Comparison of ENCODE assay signal across 1 cellular context in the genomic region with DNA sequence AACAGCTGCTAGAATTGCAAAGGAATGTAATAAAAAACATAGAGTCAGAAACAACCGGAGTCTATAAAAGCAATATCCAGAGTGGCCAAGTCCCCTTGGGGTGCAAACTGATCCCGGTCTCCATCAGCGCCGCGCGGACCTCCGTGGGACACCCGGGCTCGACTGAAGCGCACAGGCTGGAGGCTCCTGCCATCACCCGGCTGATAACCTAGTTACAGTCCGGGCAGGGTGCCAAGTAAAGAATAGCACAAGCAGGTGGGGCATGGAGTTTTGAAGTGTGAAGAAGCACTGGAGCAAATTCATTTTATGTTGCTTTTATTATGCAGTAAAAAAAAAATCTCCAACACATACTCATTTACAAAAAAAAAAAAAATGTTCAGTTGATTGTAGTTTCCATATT.
TF ChIP-seq lines count a peak whose summit lies in the region.

No MANE protein-coding gene starts in this region.

TF ChIP-seq in HEK293, 187 proteins besides CTCF, POLR2A, EP300 and RAD21 (continued from another document and continues in another):
- TF ChIP-seq GLIS1 (tag by site-specific recombination; IDR thresholded peaks at IDR 0.05), result peak; percentile 67
- no peak for TF ChIP-seq ZNF184 (tag by site-specific recombination; IDR thresholded peaks at IDR 0.05)
- no peak for TF ChIP-seq ZNF280D (tag by site-specific recombination; IDR thresholded peaks at IDR 0.05)
- peak; percentile 28; the same call in 1 of the 2 replicates for TF ChIP-seq ZIC2 (tag by site-specific recombination; IDR thresholded peaks at IDR 0.05)
- no peak for TF ChIP-seq ZNF175 (tag by site-specific recombination; IDR thresholded peaks at IDR 0.05)
- TF ChIP-seq, protein P1, sequence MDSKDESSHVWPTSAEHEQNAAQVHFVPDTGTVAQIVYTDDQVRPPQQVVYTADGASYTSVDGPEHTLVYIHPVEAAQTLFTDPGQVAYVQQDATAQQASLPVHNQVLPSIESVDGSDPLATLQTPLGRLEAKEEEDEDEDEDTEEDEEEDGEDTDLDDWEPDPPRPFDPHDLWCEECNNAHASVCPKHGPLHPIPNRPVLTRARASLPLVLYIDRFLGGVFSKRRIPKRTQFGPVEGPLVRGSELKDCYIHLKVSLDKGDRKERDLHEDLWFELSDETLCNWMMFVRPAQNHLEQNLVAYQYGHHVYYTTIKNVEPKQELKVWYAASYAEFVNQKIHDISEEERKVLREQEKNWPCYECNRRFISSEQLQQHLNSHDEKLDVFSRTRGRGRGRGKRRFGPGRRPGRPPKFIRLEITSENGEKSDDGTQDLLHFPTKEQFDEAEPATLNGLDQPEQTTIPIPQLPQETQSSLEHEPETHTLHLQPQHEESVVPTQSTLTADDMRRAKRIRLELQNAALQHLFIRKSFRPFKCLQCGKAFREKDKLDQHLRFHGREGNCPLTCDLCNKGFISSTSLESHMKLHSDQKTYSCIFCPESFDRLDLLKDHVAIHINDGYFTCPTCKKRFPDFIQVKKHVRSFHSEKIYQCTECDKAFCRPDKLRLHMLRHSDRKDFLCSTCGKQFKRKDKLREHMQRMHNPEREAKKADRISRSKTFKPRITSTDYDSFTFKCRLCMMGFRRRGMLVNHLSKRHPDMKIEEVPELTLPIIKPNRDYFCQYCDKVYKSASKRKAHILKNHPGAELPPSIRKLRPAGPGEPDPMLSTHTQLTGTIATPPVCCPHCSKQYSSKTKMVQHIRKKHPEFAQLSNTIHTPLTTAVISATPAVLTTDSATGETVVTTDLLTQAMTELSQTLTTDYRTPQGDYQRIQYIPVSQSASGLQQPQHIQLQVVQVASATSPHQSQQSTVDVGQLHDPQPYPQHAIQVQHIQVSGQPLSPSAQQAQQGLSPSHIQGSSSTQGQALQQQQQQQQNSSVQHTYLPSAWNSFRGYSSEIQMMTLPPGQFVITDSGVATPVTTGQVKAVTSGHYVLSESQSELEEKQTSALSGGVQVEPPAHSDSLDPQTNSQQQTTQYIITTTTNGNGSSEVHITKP (tag by site-specific recombination; IDR thresholded peaks at IDR 0.05), result 0 out of 2 replicates have a peak, but pooled peaks have one; percentile 29
- TF ChIP-seq ZNF521 (tag by site-specific recombination; IDR thresholded peaks at IDR 0.05), result no peak
- TF ChIP-seq, protein P2, sequence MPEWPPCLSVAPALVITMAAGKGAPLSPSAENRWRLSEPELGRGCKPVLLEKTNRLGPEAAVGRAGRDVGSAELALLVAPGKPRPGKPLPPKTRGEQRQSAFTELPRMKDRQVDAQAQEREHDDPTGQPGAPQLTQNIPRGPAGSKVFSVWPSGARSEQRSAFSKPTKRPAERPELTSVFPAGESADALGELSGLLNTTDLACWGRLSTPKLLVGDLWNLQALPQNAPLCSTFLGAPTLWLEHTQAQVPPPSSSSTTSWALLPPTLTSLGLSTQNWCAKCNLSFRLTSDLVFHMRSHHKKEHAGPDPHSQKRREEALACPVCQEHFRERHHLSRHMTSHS (tag by site-specific recombination; IDR thresholded peaks at IDR 0.05), result no peak
- TF ChIP-seq ZNF366 (tag by site-specific recombination; conservative IDR thresholded peaks at IDR 0.05), result no peak
- TF ChIP-seq, protein P3, sequence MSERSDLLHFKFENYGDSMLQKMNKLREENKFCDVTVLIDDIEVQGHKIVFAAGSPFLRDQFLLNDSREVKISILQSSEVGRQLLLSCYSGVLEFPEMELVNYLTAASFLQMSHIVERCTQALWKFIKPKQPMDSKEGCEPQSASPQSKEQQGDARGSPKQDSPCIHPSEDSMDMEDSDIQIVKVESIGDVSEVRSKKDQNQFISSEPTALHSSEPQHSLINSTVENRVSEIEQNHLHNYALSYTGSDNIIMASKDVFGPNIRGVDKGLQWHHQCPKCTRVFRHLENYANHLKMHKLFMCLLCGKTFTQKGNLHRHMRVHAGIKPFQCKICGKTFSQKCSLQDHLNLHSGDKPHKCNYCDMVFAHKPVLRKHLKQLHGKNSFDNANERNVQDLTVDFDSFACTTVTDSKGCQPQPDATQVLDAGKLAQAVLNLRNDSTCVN (tag by site-specific recombination; optimal IDR thresholded peaks at IDR 0.05), result peak; percentile 17
- TF ChIP-seq ZNF558 (tag by site-specific recombination; IDR thresholded peaks at IDR 0.05), result no peak
- no peak for TF ChIP-seq ZNF16 (tag by site-specific recombination; IDR thresholded peaks at IDR 0.05; ENCODE audit: low read depth)
- no peak for TF ChIP-seq ZNF10 (tag by site-specific recombination; IDR thresholded peaks at IDR 0.05)
- TF ChIP-seq EGR2 (tag by site-specific recombination; IDR thresholded peaks at IDR 0.05; ENCODE audit: low read depth), result no peak
- no peak for TF ChIP-seq REPIN1 (tag by site-specific recombination; IDR thresholded peaks at IDR 0.05; ENCODE audit: low read depth)
- TF ChIP-seq HOXA7 (CRISPR knock-in tag; IDR thresholded peaks at IDR 0.05; ENCODE audit: borderline replicate concordance), result no peak
- no peak for TF ChIP-seq ZNF791 (tag by site-specific recombination; IDR thresholded peaks at IDR 0.05)
- TF ChIP-seq PRDM6 (tag by site-specific recombination; IDR thresholded peaks at IDR 0.05), result peak; percentile 64; the same call in 1 of the 2 replicates
- no peak for TF ChIP-seq ZNF747 (tag by site-specific recombination; IDR thresholded peaks at IDR 0.05)
- TF ChIP-seq ZNF146 (tag by site-specific recombination; IDR thresholded peaks at IDR 0.05), result no peak
- TF ChIP-seq ZNF837 (tag by site-specific recombination; IDR thresholded peaks at IDR 0.05), result no peak
- no peak for TF ChIP-seq GLIS2 (tag by site-specific recombination; IDR thresholded peaks at IDR 0.05)
- no peak for TF ChIP-seq TCF7L2 (IDR thresholded peaks at IDR 0.05; ENCODE audit: borderline replicate concordance, low read depth, low read length)
- no peak for TF ChIP-seq ZNF664 (tag by site-specific recombination; IDR thresholded peaks at IDR 0.05)
- TF ChIP-seq ZNF19 (tag by site-specific recombination; IDR thresholded peaks at IDR 0.05; ENCODE audit: low read depth), result no peak
- TF ChIP-seq, protein P4, sequence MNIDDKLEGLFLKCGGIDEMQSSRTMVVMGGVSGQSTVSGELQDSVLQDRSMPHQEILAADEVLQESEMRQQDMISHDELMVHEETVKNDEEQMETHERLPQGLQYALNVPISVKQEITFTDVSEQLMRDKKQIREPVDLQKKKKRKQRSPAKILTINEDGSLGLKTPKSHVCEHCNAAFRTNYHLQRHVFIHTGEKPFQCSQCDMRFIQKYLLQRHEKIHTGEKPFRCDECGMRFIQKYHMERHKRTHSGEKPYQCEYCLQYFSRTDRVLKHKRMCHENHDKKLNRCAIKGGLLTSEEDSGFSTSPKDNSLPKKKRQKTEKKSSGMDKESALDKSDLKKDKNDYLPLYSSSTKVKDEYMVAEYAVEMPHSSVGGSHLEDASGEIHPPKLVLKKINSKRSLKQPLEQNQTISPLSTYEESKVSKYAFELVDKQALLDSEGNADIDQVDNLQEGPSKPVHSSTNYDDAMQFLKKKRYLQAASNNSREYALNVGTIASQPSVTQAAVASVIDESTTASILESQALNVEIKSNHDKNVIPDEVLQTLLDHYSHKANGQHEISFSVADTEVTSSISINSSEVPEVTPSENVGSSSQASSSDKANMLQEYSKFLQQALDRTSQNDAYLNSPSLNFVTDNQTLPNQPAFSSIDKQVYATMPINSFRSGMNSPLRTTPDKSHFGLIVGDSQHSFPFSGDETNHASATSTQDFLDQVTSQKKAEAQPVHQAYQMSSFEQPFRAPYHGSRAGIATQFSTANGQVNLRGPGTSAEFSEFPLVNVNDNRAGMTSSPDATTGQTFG (tag by site-specific recombination; IDR thresholded peaks at IDR 0.05; ENCODE audit: borderline replicate concordance), result no peak
- no peak for TF ChIP-seq BCL11B (tag by site-specific recombination; IDR thresholded peaks at IDR 0.05; ENCODE audit: low read depth)
- TF ChIP-seq FEZF1 (tag by site-specific recombination; IDR thresholded peaks at IDR 0.05), result 0 out of 2 replicates have a peak, but pooled peaks have one; percentile 7
- no peak for TF ChIP-seq ZBTB1 (tag by site-specific recombination; IDR thresholded peaks at IDR 0.05)
- no peak for TF ChIP-seq KLF16 (tag by site-specific recombination; IDR thresholded peaks at IDR 0.05)
- TF ChIP-seq ZNF529 (tag by site-specific recombination; IDR thresholded peaks at IDR 0.05; ENCODE audit: insufficient replicate concordance), result no peak
- no peak for TF ChIP-seq ZNF350 (tag by site-specific recombination; IDR thresholded peaks at IDR 0.05)
- TF ChIP-seq ZNF311 (tag by site-specific recombination; IDR thresholded peaks at IDR 0.05; ENCODE audit: borderline replicate concordance), result no peak
- TF ChIP-seq ZNF266 (tag by site-specific recombination; IDR thresholded peaks at IDR 0.05; ENCODE audit: low read depth), result no peak
- no peak for TF ChIP-seq KLF7 (tag by site-specific recombination; IDR thresholded peaks at IDR 0.05; ENCODE audit: borderline replicate concordance)
- 0 out of 2 replicates have a peak, but pooled peaks have one; percentile 35 for TF ChIP-seq ZNF24 (tag by site-specific recombination; IDR thresholded peaks at IDR 0.05)
- no peak for TF ChIP-seq ZSCAN16 (tag by site-specific recombination; IDR thresholded peaks at IDR 0.05)
- no peak for TF ChIP-seq ZNF426 (tag by site-specific recombination; IDR thresholded peaks at IDR 0.05)
- TF ChIP-seq ZNF501 (tag by site-specific recombination; IDR thresholded peaks at IDR 0.05), result no peak
- TF ChIP-seq ZNF514 (tag by site-specific recombination; IDR thresholded peaks at IDR 0.05), result no peak
- TF ChIP-seq, protein P5, sequence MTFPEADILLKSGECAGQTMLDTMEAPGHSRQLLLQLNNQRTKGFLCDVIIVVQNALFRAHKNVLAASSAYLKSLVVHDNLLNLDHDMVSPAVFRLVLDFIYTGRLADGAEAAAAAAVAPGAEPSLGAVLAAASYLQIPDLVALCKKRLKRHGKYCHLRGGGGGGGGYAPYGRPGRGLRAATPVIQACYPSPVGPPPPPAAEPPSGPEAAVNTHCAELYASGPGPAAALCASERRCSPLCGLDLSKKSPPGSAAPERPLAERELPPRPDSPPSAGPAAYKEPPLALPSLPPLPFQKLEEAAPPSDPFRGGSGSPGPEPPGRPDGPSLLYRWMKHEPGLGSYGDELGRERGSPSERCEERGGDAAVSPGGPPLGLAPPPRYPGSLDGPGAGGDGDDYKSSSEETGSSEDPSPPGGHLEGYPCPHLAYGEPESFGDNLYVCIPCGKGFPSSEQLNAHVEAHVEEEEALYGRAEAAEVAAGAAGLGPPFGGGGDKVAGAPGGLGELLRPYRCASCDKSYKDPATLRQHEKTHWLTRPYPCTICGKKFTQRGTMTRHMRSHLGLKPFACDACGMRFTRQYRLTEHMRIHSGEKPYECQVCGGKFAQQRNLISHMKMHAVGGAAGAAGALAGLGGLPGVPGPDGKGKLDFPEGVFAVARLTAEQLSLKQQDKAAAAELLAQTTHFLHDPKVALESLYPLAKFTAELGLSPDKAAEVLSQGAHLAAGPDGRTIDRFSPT (tag by site-specific recombination; IDR thresholded peaks at IDR 0.05), result no peak
- TF ChIP-seq ZNF335 (tag by site-specific recombination; conservative IDR thresholded peaks at IDR 0.05), result peak; percentile 43; the same call in 1 of the 2 replicates
